8 cellular contexts compared by ENCODE assay signal in the genomic region with DNA sequence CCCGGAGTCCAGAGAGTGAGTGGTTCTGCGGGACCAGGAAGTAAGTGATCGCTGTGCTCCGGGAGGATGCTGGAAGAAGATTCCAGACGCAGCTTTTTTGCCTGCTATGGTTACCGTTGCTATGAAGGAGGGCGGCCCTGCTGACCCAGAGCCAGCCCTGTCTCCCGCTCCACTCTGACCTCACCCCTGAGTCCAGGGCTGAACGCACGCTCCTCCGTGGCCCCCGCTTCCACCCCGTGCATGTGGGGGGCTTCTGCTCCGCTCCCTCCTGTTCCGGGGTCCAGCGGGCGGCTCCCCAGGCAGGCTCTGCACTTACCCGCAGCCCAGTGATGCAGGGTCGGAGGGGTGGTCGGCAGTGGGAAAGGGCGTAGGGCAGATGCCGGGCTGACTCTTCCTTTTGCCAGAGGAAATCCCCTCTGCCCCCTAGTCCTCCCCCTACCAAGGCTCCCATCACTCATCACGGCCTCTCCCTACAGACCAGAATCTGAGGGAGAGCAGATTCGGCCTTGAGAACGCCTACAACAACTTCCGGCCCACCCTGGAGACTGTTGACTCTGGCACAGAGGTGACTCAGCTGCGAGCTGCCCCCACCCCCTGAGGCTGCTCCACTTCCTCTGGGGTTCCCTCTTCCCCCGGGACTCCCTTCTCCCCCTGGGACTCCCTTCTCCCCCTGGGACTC. TPM values are rescaled to one million over a fixed set of nuclear protein-coding genes. Genes with fewer than 3 reads are reported as not detected.
DNase-seq lines count a peak whose midpoint lies in the region; ATAC-seq, FAIRE-seq and TF ChIP-seq lines count a peak whose summit lies in the region.

No MANE protein-coding gene starts in this region.

- BruUV-seq in endothelial cell of umbilical vein (replicated peaks; lab: Mats Ljungman, UMichigan), result no TSS peak

- H3K9ac ChIP-seq in endothelial cell of umbilical vein (replicated peaks; ENCODE audit: extremely low read depth, insufficient read depth, low read length), result no peak overlapping the region
- H3K9ac ChIP-seq in mucosa of stomach (ENCODE audit: low read length), result peak overlapping the region; percentile 79

- H4K20me1 ChIP-seq in endothelial cell of umbilical vein (replicated peaks; ENCODE audit: control insufficient read depth, extremely low read depth, insufficient read depth, low read length), result no peaks in the 10 kb centered on the region

- H3K36me3 ChIP-seq in endothelial cell of umbilical vein (ENCODE audit: control insufficient read depth in 2 of 2, extremely low read depth in 1 of 2, insufficient read depth in 2 of 2, low read length in 2 of 2), result no peaks in the 10 kb centered on the region
- no peaks in the 10 kb centered on the region for H3K36me3 ChIP-seq in mucosa of stomach (ENCODE audit: control insufficient read depth, insufficient read depth, low read length)

- H3K4me1 ChIP-seq in endothelial cell of umbilical vein (ENCODE audit: control insufficient read depth, extremely low read depth, insufficient read depth, low read length) (peaks cover 3% of the 10 kb centered on the region), mucosa of stomach (ENCODE audit: control insufficient read depth, insufficient read depth, low read length) (peaks cover 38% of the 10 kb centered on the region)

- dilution Hi-C loops in endothelial cell of umbilical vein (cut with MboI; ENCODE audit: extremely low pct_ligation_motif_present, low sequenced_read_pairs), result no loop called here

- POLR2A ChIA-PET in endothelial cell of umbilical vein (lab: Charles Lee), result no interaction called here

- peak; percentile 13 for DNase-seq in NCI-H2227 treated with DMSO at 0.1 percent for 48 hours (lab: John Stamatoyannopoulos, UW)
- DNase-seq in activated CD8-positive, alpha-beta memory T cell treated with anti-CD3 and anti-CD28 coated beads for 4 hours (ENCODE audit: low read depth in 2 of 2), result peak; percentile 37 to 66
- DNase-seq in endothelial cell of umbilical vein (ENCODE audit: low read depth, low spot score), result peak; percentile 40
- peak; percentile 52 for DNase-seq in stimulated activated CD8-positive, alpha-beta memory T cell treated with anti-CD3 and anti-CD28 coated beads, Interleukin-7, amount 100 ng/mL, for 24 hours (ENCODE audit: low read depth)
- no peak for DNase-seq in NCI-H2107 (lab: John Stamatoyannopoulos, UW)

- no peaks in the 10 kb centered on the region for H3K79me2 ChIP-seq in endothelial cell of umbilical vein (ENCODE audit: control insufficient read depth, insufficient read depth, low read length)

- H3K4me3 ChIP-seq in endothelial cell of umbilical vein (replicated peaks in 1 of 3; ENCODE audit: insufficient read depth in 1 of 3, low read depth in 1 of 3, low read length in 3 of 3), result no peak overlapping the region
- H3K4me3 ChIP-seq in mucosa of stomach (ENCODE audit: low read length), result peak overlapping the region; percentile 84

- H3K9me3 ChIP-seq in endothelial cell of umbilical vein (replicated peaks; ENCODE audit: control insufficient read depth, insufficient read depth, low read length), result no peaks in the 10 kb centered on the region
- no peaks in the 10 kb centered on the region for H3K9me3 ChIP-seq in mucosa of stomach (ENCODE audit: control insufficient read depth, low read length)

- peak; percentile 79 for FAIRE-seq in endothelial cell of umbilical vein (lab: Jason Lieb, UNC)

- H3K4me2 ChIP-seq in endothelial cell of umbilical vein (ENCODE audit: insufficient read depth, low read length), result peak overlapping the region; percentile 31

- H3K27me3 ChIP-seq in endothelial cell of umbilical vein (ENCODE audit: control insufficient read depth in 2 of 2, insufficient read depth in 2 of 2, low read length in 2 of 2) (no peaks in the 10 kb centered on the region), mucosa of stomach (ENCODE audit: control insufficient read depth, insufficient read depth, low read length) (peaks cover 7% of the 10 kb centered on the region)

- H2AFZ ChIP-seq in endothelial cell of umbilical vein (ENCODE audit: low read depth, low read length), result peak overlapping the region; percentile 15

- no peak for TF ChIP-seq CTCF in endothelial cell of umbilical vein (IDR thresholded peaks at IDR 0.05; ENCODE audit: extremely low read depth in 1 of 2, insufficient read depth in 1 of 2, low read depth in 1 of 2, low read length in 2 of 2)

- peak; percentile 86 for ATAC-seq in GM18511 (IDR thresholded peaks at IDR 0.05; ENCODE audit: unreplicated experiment)
- ATAC-seq in HG02884 (IDR thresholded peaks at IDR 0.05; ENCODE audit: unreplicated experiment), result peak; percentile 73

- H3K9me1 ChIP-seq in endothelial cell of umbilical vein (replicated peaks; ENCODE audit: control insufficient read depth, extremely low read depth, insufficient read depth, low read length), result no peaks in the 10 kb centered on the region

- TF ChIP-seq POLR2A in endothelial cell of umbilical vein (IDR thresholded peaks at IDR 0.05; ENCODE audit: low read depth, low read length), result no peak

- CTCF ChIA-PET in endothelial cell of umbilical vein (lab: Charles Lee), result no interaction called here

- H3K27ac ChIP-seq in endothelial cell of umbilical vein (ENCODE audit: insufficient read depth, low read depth, low read length), result no peak overlapping the region

- intact Hi-C loops in endothelial cell of umbilical vein (cut with micrococcal nuclease), result loop anchor here (10.0 kb wide), 1 partner anchor 52 kb away; a partner anchor contains a TSS

TF ChIP-seq in endothelial cell of umbilical vein, 7 proteins besides CTCF, POLR2A, EP300 and RAD21:
- TF ChIP-seq GATA2 (IDR thresholded peaks at IDR 0.05; ENCODE audit: insufficient read depth, insufficient read length, low read depth, low read length) (no peak), FOS (IDR thresholded peaks at IDR 0.05; ENCODE audit: borderline replicate concordance, insufficient read depth, low read length) (peak; percentile 62), POLR2AphosphoS5 (IDR thresholded peaks at IDR 0.05; ENCODE audit: insufficient read depth, low read depth, low read length) (peak; percentile 64)

RNA-seq across cellular contexts. Expression of a gene that starts 2.6 kb away (rescaled TPM):
- total RNA-seq in endothelial cell of umbilical vein, result not detected in 2 replicates
- not detected in 2 replicates for polyA plus RNA-seq in endothelial cell of umbilical vein
- polyA plus RNA-seq in endothelial cell of umbilical vein (2011; cell fraction: cytosol; rRNA removed), result not detected in 2 replicates
- not detected in 2 replicates for polyA plus RNA-seq in endothelial cell of umbilical vein (2011; cell fraction: nucleus; rRNA removed)
- polyA plus RNA-seq in endothelial cell of umbilical vein (2012), result not detected in 2 replicates
- not detected in 2 replicates for polyA minus RNA-seq in endothelial cell of umbilical vein
- polyA minus RNA-seq in endothelial cell of umbilical vein (2011; cell fraction: cytosol; rRNA and poly(A)+ RNA removed), result not detected
- not detected in 2 replicates for polyA minus RNA-seq in endothelial cell of umbilical vein (2011; cell fraction: nucleus; rRNA and poly(A)+ RNA removed)

RNA-seq across cellular contexts. Expression of a gene that starts 47.9 kb away (rescaled TPM):
- not detected in 2 replicates for total RNA-seq in endothelial cell of umbilical vein
- polyA plus RNA-seq in endothelial cell of umbilical vein, result not detected in 2 replicates
- not detected in 2 replicates for polyA plus RNA-seq in endothelial cell of umbilical vein (2011; cell fraction: cytosol; rRNA removed)
- polyA plus RNA-seq in endothelial cell of umbilical vein (2011; cell fraction: nucleus; rRNA removed), result not detected in 2 replicates
- not detected in 2 replicates for polyA plus RNA-seq in endothelial cell of umbilical vein (2012)
- polyA minus RNA-seq in endothelial cell of umbilical vein, result not detected in 2 replicates
- not detected for polyA minus RNA-seq in endothelial cell of umbilical vein (2011; cell fraction: cytosol; rRNA and poly(A)+ RNA removed)
- polyA minus RNA-seq in endothelial cell of umbilical vein (2011; cell fraction: nucleus; rRNA and poly(A)+ RNA removed), result not detected in 2 replicates
